Comparison of ENCODE assay signal across 8 cellular contexts in genomic region chr15:91942676-91943417, GRCh38.
A peak's percentile ranks its signal among the peaks of the same experiment; 100 is the strongest.
DNase-seq lines count a peak whose midpoint lies in the region; ATAC-seq and TF ChIP-seq lines count a peak whose summit lies in the region.

No MANE protein-coding gene starts in this region.

- ATAC-seq in HG03521 (IDR thresholded peaks at IDR 0.05; ENCODE audit: unreplicated experiment) (peak; percentile 53), HG03439 (IDR thresholded peaks at IDR 0.05; ENCODE audit: unreplicated experiment) (no peak)

- WGBS in transverse colon (ENCODE audit: low coverage in 1 of 2), 2 donors = 15 to 32% methylated on average over 10 of the region's 10 CpGs

- H3K4me3 ChIP-seq in transverse colon = peak overlapping the region in 1 of 4 donors; percentile 17

- TF ChIP-seq CTCF in transverse colon (IDR thresholded peaks at IDR 0.05) = no peak

- peak overlapping the region; percentile 77 to 86 (median 81) for H3K27ac ChIP-seq in transverse colon

- intact Hi-C loops in transverse colon (cut with DNase I; ENCODE audit: low total_unique reads) = no loop called here

- peaks cover 9 to 63% (median 38%) of the 10 kb centered on the region in 4 donors for H3K4me1 ChIP-seq in transverse colon

- H3K9me3 ChIP-seq in transverse colon = no peaks in the 10 kb centered on the region

- H3K36me3 ChIP-seq in transverse colon = no peaks in the 10 kb centered on the region

- no peaks in the 10 kb centered on the region for H3K27me3 ChIP-seq in transverse colon

- in situ Hi-C loops in transverse colon (cut with MboI; ENCODE audit: low pct_ligation_motif_present in 1 of 4, low pct_unique_long_range_greater_than_20kb in 1 of 4, low sequenced_read_pairs in 3 of 4) = no loop called here

- no peak for TF ChIP-seq EP300 in transverse colon (IDR thresholded peaks at IDR 0.05; ENCODE audit: low read depth)

- no peak for TF ChIP-seq POLR2A in transverse colon (IDR thresholded peaks at IDR 0.05)

- peak; percentile 25 for DNase-seq in NCI-H146 (lab: John Stamatoyannopoulos, UW)
- no peak for DNase-seq in NCI-H146 treated with DMSO at 0.1 percent for 48 hours (lab: John Stamatoyannopoulos, UW; ENCODE audit: unreplicated experiment)
- peak; percentile 94 for DNase-seq in SIG-M5 treated with dmso at 0.1 percent for 504 hours (lab: John Stamatoyannopoulos, UW; ENCODE audit: unreplicated experiment)
- DNase-seq in dedifferentiated amniotic fluid mesenchymal stem cell (ENCODE audit: extremely low spot score) = peak; percentile 88
- peak; percentile 48 for DNase-seq in midbrain (lab: John Stamatoyannopoulos, UW)
- peak; percentile 84 for DNase-seq in transverse colon
